ENCODE assay signal across 1 cellular context in the genomic region with DNA sequence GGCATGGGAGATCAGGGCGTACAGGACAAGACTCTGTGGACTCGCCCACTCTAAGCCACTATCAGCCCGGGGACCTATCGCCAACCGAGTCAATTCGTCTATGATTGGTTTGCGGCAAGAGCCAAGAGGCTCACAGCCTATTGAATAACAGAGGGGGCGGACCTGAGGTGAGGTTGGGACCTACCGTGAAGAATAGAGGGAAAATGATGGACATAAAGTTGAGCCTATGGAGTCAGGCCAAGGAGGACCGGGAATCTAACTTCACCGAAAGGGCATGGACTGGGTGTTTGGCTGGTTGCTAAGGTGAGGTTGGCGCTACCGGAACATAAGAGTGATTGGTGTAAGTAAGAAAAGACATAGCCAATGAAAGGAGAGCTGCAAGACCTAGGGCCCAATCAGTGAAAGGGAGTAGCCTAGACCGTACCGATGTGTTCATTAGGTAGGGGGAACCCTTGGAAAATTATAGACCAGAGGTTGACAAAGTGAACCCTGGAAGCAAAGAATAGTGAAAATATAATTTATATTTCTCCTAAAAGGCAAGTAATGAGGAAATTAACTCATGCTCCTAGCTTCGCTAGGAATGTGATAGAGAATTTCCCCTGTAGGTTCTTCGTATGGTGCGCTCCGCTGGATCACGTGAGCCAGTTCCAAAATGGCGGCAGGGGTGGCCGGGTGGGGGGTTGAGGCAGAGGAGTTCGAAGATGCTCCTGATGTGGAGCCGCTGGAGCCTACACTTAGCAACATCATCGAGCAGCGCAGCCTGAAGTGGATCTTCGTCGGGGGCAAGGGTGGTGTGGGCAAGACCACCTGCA.
A peak's percentile ranks its signal among the peaks of the same experiment; 100 is the strongest.
TF ChIP-seq lines count a peak whose summit lies in the region.

A gene (plus strand): TSS at position 644 of the 812 bp plus-strand sequence. CDS start 9 bp downstream, at position 653.

TF ChIP-seq in K562, 482 proteins besides CTCF, POLR2A, EP300 and RAD21 (continued from another document and continues in another):
- TF ChIP-seq NR2C2 (CRISPR knock-in tag; IDR thresholded peaks at IDR 0.05): no peak
- TF ChIP-seq NR2C2 (tag; IDR thresholded peaks at IDR 0.05): peak; percentile 39; the same call in 1 of the 2 replicates
- TF ChIP-seq IFI16 (CRISPR knock-in tag; IDR thresholded peaks at IDR 0.05): no peak
- TF ChIP-seq ARID2 (IDR thresholded peaks at IDR 0.05): no peak
- TF ChIP-seq, protein P1, sequence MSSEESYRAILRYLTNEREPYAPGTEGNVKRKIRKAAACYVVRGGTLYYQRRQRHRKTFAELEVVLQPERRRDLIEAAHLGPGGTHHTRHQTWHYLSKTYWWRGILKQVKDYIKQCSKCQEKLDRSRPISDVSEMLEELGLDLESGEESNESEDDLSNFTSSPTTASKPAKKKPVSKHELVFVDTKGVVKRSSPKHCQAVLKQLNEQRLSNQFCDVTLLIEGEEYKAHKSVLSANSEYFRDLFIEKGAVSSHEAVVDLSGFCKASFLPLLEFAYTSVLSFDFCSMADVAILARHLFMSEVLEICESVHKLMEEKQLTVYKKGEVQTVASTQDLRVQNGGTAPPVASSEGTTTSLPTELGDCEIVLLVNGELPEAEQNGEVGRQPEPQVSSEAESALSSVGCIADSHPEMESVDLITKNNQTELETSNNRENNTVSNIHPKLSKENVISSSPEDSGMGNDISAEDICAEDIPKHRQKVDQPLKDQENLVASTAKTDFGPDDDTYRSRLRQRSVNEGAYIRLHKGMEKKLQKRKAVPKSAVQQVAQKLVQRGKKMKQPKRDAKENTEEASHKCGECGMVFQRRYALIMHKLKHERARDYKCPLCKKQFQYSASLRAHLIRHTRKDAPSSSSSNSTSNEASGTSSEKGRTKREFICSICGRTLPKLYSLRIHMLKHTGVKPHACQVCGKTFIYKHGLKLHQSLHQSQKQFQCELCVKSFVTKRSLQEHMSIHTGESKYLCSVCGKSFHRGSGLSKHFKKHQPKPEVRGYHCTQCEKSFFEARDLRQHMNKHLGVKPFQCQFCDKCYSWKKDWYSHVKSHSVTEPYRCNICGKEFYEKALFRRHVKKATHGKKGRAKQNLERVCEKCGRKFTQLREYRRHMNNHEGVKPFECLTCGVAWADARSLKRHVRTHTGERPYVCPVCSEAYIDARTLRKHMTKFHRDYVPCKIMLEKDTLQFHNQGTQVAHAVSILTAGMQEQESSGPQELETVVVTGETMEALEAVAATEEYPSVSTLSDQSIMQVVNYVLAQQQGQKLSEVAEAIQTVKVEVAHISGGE (CRISPR knock-in tag; IDR thresholded peaks at IDR 0.05): no peak
- TF ChIP-seq, protein P2, sequence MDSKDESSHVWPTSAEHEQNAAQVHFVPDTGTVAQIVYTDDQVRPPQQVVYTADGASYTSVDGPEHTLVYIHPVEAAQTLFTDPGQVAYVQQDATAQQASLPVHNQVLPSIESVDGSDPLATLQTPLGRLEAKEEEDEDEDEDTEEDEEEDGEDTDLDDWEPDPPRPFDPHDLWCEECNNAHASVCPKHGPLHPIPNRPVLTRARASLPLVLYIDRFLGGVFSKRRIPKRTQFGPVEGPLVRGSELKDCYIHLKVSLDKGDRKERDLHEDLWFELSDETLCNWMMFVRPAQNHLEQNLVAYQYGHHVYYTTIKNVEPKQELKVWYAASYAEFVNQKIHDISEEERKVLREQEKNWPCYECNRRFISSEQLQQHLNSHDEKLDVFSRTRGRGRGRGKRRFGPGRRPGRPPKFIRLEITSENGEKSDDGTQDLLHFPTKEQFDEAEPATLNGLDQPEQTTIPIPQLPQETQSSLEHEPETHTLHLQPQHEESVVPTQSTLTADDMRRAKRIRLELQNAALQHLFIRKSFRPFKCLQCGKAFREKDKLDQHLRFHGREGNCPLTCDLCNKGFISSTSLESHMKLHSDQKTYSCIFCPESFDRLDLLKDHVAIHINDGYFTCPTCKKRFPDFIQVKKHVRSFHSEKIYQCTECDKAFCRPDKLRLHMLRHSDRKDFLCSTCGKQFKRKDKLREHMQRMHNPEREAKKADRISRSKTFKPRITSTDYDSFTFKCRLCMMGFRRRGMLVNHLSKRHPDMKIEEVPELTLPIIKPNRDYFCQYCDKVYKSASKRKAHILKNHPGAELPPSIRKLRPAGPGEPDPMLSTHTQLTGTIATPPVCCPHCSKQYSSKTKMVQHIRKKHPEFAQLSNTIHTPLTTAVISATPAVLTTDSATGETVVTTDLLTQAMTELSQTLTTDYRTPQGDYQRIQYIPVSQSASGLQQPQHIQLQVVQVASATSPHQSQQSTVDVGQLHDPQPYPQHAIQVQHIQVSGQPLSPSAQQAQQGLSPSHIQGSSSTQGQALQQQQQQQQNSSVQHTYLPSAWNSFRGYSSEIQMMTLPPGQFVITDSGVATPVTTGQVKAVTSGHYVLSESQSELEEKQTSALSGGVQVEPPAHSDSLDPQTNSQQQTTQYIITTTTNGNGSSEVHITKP (IDR thresholded peaks at IDR 0.05; ENCODE audit: partially characterized antibody): peak; percentile 100
- 0 out of 2 replicates have a peak, but pooled peaks have one; percentile 21 for TF ChIP-seq ZEB2 (IDR thresholded peaks at IDR 0.05)
- TF ChIP-seq TCF7 (IDR thresholded peaks at IDR 0.05; ENCODE audit: borderline replicate concordance): no peak
- TF ChIP-seq, protein P3, sequence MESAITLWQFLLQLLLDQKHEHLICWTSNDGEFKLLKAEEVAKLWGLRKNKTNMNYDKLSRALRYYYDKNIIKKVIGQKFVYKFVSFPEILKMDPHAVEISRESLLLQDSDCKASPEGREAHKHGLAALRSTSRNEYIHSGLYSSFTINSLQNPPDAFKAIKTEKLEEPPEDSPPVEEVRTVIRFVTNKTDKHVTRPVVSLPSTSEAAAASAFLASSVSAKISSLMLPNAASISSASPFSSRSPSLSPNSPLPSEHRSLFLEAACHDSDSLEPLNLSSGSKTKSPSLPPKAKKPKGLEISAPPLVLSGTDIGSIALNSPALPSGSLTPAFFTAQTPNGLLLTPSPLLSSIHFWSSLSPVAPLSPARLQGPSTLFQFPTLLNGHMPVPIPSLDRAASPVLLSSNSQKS (CRISPR knock-in tag; IDR thresholded peaks at IDR 0.05): no peak
- peak; percentile 16; the same call in 1 of the 2 replicates for TF ChIP-seq ETV1 (tag; conservative IDR thresholded peaks at IDR 0.05; ENCODE audit: low read depth)
- no peak for TF ChIP-seq TARDBP (IDR thresholded peaks at IDR 0.05)
- peak; percentile 10; the same call in 1 of the 2 replicates for TF ChIP-seq ESRRA (IDR thresholded peaks at IDR 0.05; ENCODE audit: borderline replicate concordance, low read depth)
- TF ChIP-seq BCOR (IDR thresholded peaks at IDR 0.05): no peak
- peak; percentile 57 to 67; a peak in 3 of 4 replicates for TF ChIP-seq MAZ (CRISPR knock-in tag; conservative IDR thresholded peaks at IDR 0.05 in 1 of 2, IDR thresholded peaks at IDR 0.05 in 1 of 2)
- no peak for TF ChIP-seq SOX6 (IDR thresholded peaks at IDR 0.05)
- TF ChIP-seq SP1 (CRISPR knock-in tag; IDR thresholded peaks at IDR 0.05): peak; percentile 71
- TF ChIP-seq SRSF7 (optimal IDR thresholded peaks at IDR 0.05; ENCODE audit: low read depth, low read length): no peak
- TF ChIP-seq RAD51 (IDR thresholded peaks at IDR 0.05; ENCODE audit: borderline replicate concordance, low read depth): peak; percentile 97
- TF ChIP-seq ZNF57 (CRISPR knock-in tag; IDR thresholded peaks at IDR 0.05): no peak
- TF ChIP-seq, protein P4, sequence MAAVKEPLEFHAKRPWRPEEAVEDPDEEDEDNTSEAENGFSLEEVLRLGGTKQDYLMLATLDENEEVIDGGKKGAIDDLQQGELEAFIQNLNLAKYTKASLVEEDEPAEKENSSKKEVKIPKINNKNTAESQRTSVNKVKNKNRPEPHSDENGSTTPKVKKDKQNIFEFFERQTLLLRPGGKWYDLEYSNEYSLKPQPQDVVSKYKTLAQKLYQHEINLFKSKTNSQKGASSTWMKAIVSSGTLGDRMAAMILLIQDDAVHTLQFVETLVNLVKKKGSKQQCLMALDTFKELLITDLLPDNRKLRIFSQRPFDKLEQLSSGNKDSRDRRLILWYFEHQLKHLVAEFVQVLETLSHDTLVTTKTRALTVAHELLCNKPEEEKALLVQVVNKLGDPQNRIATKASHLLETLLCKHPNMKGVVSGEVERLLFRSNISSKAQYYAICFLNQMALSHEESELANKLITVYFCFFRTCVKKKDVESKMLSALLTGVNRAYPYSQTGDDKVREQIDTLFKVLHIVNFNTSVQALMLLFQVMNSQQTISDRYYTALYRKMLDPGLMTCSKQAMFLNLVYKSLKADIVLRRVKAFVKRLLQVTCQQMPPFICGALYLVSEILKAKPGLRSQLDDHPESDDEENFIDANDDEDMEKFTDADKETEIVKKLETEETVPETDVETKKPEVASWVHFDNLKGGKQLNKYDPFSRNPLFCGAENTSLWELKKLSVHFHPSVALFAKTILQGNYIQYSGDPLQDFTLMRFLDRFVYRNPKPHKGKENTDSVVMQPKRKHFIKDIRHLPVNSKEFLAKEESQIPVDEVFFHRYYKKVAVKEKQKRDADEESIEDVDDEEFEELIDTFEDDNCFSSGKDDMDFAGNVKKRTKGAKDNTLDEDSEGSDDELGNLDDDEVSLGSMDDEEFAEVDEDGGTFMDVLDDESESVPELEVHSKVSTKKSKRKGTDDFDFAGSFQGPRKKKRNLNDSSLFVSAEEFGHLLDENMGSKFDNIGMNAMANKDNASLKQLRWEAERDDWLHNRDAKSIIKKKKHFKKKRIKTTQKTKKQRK (IDR thresholded peaks at IDR 0.05; ENCODE audit: borderline replicate concordance, low read depth, low read length): peak; percentile 87
- no peak for TF ChIP-seq RBM17 (IDR thresholded peaks at IDR 0.05; ENCODE audit: borderline replicate concordance, low read depth, low read length)
- TF ChIP-seq, protein P5, sequence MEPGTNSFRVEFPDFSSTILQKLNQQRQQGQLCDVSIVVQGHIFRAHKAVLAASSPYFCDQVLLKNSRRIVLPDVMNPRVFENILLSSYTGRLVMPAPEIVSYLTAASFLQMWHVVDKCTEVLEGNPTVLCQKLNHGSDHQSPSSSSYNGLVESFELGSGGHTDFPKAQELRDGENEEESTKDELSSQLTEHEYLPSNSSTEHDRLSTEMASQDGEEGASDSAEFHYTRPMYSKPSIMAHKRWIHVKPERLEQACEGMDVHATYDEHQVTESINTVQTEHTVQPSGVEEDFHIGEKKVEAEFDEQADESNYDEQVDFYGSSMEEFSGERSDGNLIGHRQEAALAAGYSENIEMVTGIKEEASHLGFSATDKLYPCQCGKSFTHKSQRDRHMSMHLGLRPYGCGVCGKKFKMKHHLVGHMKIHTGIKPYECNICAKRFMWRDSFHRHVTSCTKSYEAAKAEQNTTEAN (CRISPR knock-in tag; IDR thresholded peaks at IDR 0.05): no peak
- TF ChIP-seq ZNF695 (CRISPR knock-in tag; IDR thresholded peaks at IDR 0.05): no peak
- TF ChIP-seq, protein P6, sequence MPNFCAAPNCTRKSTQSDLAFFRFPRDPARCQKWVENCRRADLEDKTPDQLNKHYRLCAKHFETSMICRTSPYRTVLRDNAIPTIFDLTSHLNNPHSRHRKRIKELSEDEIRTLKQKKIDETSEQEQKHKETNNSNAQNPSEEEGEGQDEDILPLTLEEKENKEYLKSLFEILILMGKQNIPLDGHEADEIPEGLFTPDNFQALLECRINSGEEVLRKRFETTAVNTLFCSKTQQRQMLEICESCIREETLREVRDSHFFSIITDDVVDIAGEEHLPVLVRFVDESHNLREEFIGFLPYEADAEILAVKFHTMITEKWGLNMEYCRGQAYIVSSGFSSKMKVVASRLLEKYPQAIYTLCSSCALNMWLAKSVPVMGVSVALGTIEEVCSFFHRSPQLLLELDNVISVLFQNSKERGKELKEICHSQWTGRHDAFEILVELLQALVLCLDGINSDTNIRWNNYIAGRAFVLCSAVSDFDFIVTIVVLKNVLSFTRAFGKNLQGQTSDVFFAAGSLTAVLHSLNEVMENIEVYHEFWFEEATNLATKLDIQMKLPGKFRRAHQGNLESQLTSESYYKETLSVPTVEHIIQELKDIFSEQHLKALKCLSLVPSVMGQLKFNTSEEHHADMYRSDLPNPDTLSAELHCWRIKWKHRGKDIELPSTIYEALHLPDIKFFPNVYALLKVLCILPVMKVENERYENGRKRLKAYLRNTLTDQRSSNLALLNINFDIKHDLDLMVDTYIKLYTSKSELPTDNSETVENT (CRISPR knock-in tag; IDR thresholded peaks at IDR 0.05): 0 out of 2 replicates have a peak, but pooled peaks have one; percentile 34
- TF ChIP-seq ETV6 (IDR thresholded peaks at IDR 0.05; ENCODE audit: borderline replicate concordance in 1 of 2, low read depth in 2 of 2, low read length in 1 of 2): no peak
- no peak for TF ChIP-seq ETV6 (CRISPR knock-in tag; IDR thresholded peaks at IDR 0.05; ENCODE audit: borderline replicate concordance)
- no peak for TF ChIP-seq KAT7 (CRISPR knock-in tag; IDR thresholded peaks at IDR 0.05; ENCODE audit: borderline replicate concordance)
- TF ChIP-seq ZNF785 (CRISPR knock-in tag; IDR thresholded peaks at IDR 0.05): no peak
- no peak for TF ChIP-seq ZNF263 (CRISPR knock-in tag; IDR thresholded peaks at IDR 0.05; ENCODE audit: borderline replicate concordance)
- TF ChIP-seq FOXJ2 (tag; IDR thresholded peaks at IDR 0.05): peak; percentile 97
- TF ChIP-seq, protein P7, sequence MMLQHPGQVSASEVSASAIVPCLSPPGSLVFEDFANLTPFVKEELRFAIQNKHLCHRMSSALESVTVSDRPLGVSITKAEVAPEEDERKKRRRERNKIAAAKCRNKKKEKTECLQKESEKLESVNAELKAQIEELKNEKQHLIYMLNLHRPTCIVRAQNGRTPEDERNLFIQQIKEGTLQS (IDR thresholded peaks at IDR 0.05): peak; percentile 47; the same call in 1 of the 2 replicates
- TF ChIP-seq, protein P7 (CRISPR knock-in tag; conservative IDR thresholded peaks at IDR 0.05): no peak
- TF ChIP-seq XRCC3 (IDR thresholded peaks at IDR 0.05): no peak
- no peak for TF ChIP-seq FUS (optimal IDR thresholded peaks at IDR 0.05; ENCODE audit: low read depth, low read length)
- peak; percentile 44; the same call in 1 of the 2 replicates for TF ChIP-seq NFIC (IDR thresholded peaks at IDR 0.05)
- TF ChIP-seq, protein P8, sequence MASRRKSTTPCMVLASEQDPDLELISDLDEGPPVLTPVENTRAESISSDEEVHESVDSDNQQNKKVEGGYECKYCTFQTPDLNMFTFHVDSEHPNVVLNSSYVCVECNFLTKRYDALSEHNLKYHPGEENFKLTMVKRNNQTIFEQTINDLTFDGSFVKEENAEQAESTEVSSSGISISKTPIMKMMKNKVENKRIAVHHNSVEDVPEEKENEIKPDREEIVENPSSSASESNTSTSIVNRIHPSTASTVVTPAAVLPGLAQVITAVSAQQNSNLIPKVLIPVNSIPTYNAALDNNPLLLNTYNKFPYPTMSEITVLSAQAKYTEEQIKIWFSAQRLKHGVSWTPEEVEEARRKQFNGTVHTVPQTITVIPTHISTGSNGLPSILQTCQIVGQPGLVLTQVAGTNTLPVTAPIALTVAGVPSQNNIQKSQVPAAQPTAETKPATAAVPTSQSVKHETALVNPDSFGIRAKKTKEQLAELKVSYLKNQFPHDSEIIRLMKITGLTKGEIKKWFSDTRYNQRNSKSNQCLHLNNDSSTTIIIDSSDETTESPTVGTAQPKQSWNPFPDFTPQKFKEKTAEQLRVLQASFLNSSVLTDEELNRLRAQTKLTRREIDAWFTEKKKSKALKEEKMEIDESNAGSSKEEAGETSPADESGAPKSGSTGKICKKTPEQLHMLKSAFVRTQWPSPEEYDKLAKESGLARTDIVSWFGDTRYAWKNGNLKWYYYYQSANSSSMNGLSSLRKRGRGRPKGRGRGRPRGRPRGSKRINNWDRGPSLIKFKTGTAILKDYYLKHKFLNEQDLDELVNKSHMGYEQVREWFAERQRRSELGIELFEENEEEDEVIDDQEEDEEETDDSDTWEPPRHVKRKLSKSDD (conservative IDR thresholded peaks at IDR 0.05; ENCODE audit: low read length): no peak; the same call in 1 of the 2 replicates
- no peak for TF ChIP-seq RHOXF2B (CRISPR knock-in tag; conservative IDR thresholded peaks at IDR 0.05)
- no peak for TF ChIP-seq SMAD4 (CRISPR knock-in tag; conservative IDR thresholded peaks at IDR 0.05)
